20 cellular contexts compared by ENCODE assay signal in genomic region chr12:122876724-122877123, GRCh38. TPM values are rescaled to one million over a fixed set of nuclear protein-coding genes. Genes with fewer than 3 reads are reported as not detected.
A peak's percentile ranks its signal among the peaks of the same experiment; 100 is the strongest.
DNase-seq lines count a peak whose midpoint lies in the region; ATAC-seq, FAIRE-seq and TF ChIP-seq lines count a peak whose summit lies in the region.
"Had no signal": no experiment of that assay in that cellular context is flagged by ENCODE, and none has a peak within 500 bp of the region (broad histone marks: within the 10 kb centered on the region; RNA-seq: fewer than 3 reads in every experiment).

No MANE protein-coding gene starts in this region.

- H3K9me3 ChIP-seq in gastrocnemius medialis: no peaks in the 10 kb centered on the region
- H3K9me3 ChIP-seq: transverse colon had no signal

- peaks cover 96% of the 10 kb centered on the region for H3K4me1 Mint-ChIP-seq in activated naive CD4-positive, alpha-beta T cell treated with anti-CD3 and anti-CD28 coated beads, Interleukin-2, amount 50 U/mL, for 24 hours
- H3K4me1 Mint-ChIP-seq in immature natural killer cell: peaks cover 96 to 98% of the 10 kb centered on the region in 2 donors

- intact Hi-C loops in gastrocnemius medialis (cut with DNase I; ENCODE audit: low total_unique reads): no loop called here

- H3K4me3 Mint-ChIP-seq in activated naive CD4-positive, alpha-beta T cell treated with anti-CD3 and anti-CD28 coated beads, Interleukin-2, amount 50 U/mL, for 24 hours: peak overlapping the region; percentile 9
- peak overlapping the region in 4 of 5 donors; percentile 3 to 71 (median 13) for H3K4me3 Mint-ChIP-seq in immature natural killer cell
- H3K4me3 Mint-ChIP-seq: activated CD8-positive, alpha-beta memory T cell treated with anti-CD3 and anti-CD28 coated beads, Interleukin-2, amount 10 ng/mL, durations not matched to agents 7 days and 5 days had no signal

- no peaks in the 10 kb centered on the region for H3K27me3 ChIP-seq in gastrocnemius medialis
- H3K27me3 ChIP-seq: cardiac muscle cell, foreskin keratinocyte, transverse colon had no signal

- no peaks in the 10 kb centered on the region for H3K36me3 ChIP-seq in gastrocnemius medialis
- H3K36me3 ChIP-seq: cardiac muscle cell, transverse colon had no signal

- H3K27ac Mint-ChIP-seq in activated naive CD4-positive, alpha-beta T cell treated with anti-CD3 and anti-CD28 coated beads, Interleukin-2, amount 50 U/mL, for 24 hours: peak overlapping the region; percentile 56
- peak overlapping the region; percentile 30 to 94 (median 67) for H3K27ac Mint-ChIP-seq in immature natural killer cell
- H3K27ac Mint-ChIP-seq: activated CD8-positive, alpha-beta memory T cell treated with anti-CD3 and anti-CD28 coated beads, Interleukin-2, amount 10 ng/mL, durations not matched to agents 7 days and 5 days had no signal

- no peak for FAIRE-seq in HTR-8/SVneo (lab: Jason Lieb, UNC)
- FAIRE-seq: RCC 7860 had no signal

- CTCF ChIA-PET in RWPE1 (lab: Yijun Ruan, JAX): interaction anchor here (0.6 kb wide), 1 partner anchor 13 kb away, joined by 5 read pairs; no protein-coding TSS in a partner anchor

- POLR2A ChIA-PET in RWPE1 (lab: Yijun Ruan, JAX; ENCODE audit: low non-redundant PET): no interaction called here

- TF ChIP-seq CTCF in RWPE1 (conservative IDR thresholded peaks at IDR 0.05; ENCODE audit: low read depth) (no peak), gastrocnemius medialis (IDR thresholded peaks at IDR 0.05 in 4 of 5, conservative IDR thresholded peaks at IDR 0.05 in 1 of 5) (no peak)

- H3K27ac ChIP-seq in RWPE1 (peak overlapping the region; percentile 61), gastrocnemius medialis (peak overlapping the region in 3 of 4 donors; percentile 8 to 80 (median 63))
- H3K27ac ChIP-seq: cardiac muscle cell had no signal

- H3K36me3 Mint-ChIP-seq in activated naive CD4-positive, alpha-beta T cell treated with anti-CD3 and anti-CD28 coated beads, Interleukin-2, amount 50 U/mL, for 24 hours: peaks cover 3% of the 10 kb centered on the region
- no peaks in the 10 kb centered on the region for H3K36me3 Mint-ChIP-seq in immature natural killer cell

- H3K27me3 Mint-ChIP-seq in activated naive CD4-positive, alpha-beta T cell treated with anti-CD3 and anti-CD28 coated beads, Interleukin-2, amount 50 U/mL, for 24 hours: no peaks in the 10 kb centered on the region
- peaks cover 6 to 29% (median 11%) of the 10 kb centered on the region in 3 donors for H3K27me3 Mint-ChIP-seq in immature natural killer cell (ENCODE audit: low read depth in 3 of 3)
- H3K27me3 Mint-ChIP-seq: activated CD8-positive, alpha-beta memory T cell treated with anti-CD3 and anti-CD28 coated beads, Interleukin-2, amount 10 ng/mL, durations not matched to agents 7 days and 5 days; memory B cell had no signal

- H3K9me3 Mint-ChIP-seq in activated naive CD4-positive, alpha-beta T cell treated with anti-CD3 and anti-CD28 coated beads, Interleukin-2, amount 50 U/mL, for 24 hours: no peaks in the 10 kb centered on the region
- H3K9me3 Mint-ChIP-seq in immature natural killer cell: no peaks in the 10 kb centered on the region
- H3K9me3 Mint-ChIP-seq: memory B cell had no signal

- H3K4me3 ChIP-seq in gastrocnemius medialis: no peak overlapping the region
- H3K4me3 ChIP-seq: cardiac muscle cell, transverse colon had no signal

- no peak for TF ChIP-seq POLR2A in gastrocnemius medialis (IDR thresholded peaks at IDR 0.05)

- DNase-seq in activated naive CD4-positive, alpha-beta T cell (lab: John Stamatoyannopoulos, UW): no peak
- DNase-seq in RWPE1 (ENCODE audit: low spot score) (no peak), immature natural killer cell (no peak), gastrocnemius medialis (peak; percentile 45 to 57), germinal center (ENCODE audit: low spot score) (no peak), HTR-8/SVneo (ENCODE audit: insufficient read length, low spot score) (no peak)
- DNase-seq: activated CD8-positive, alpha-beta memory T cell treated with anti-CD3 and anti-CD28 coated beads, Interleukin-2, amount 10 ng/mL, durations not matched to agents 7 days and 5 days; activated naive CD4-positive, alpha-beta T cell treated with Interleukin-2 at 50 U/mL for 16 hours; foreskin keratinocyte; GOT3; NCI-H2081 treated with DMSO at 0.1 percent for 48 hours; NCI-H526; nucleus accumbens; T-helper 1 cell; transverse colon had no signal

- in situ Hi-C loops in gastrocnemius medialis (cut with MboI; ENCODE audit: low sequenced_read_pairs in 4 of 4): no loop called here

- ATAC-seq in gastrocnemius medialis (peak; percentile 58 to 70), HG02759 (IDR thresholded peaks at IDR 0.05; ENCODE audit: unreplicated experiment) (no peak)
- ATAC-seq: activated CD8-positive, alpha-beta memory T cell treated with anti-CD3 and anti-CD28 coated beads, Interleukin-2, amount 10 ng/mL, durations not matched to agents 7 days and 5 days; foreskin keratinocyte had no signal

- peaks cover 65 to 90% of the 10 kb centered on the region in 2 donors for H3K4me1 ChIP-seq in gastrocnemius medialis

RNA-seq across cellular contexts. Expression of gene VPS37B, which starts 19.2 kb away (rescaled TPM):
- 10 to 100 TPM; 39.5 to 70.1 (median 43.6) TPM for polyA plus RNA-seq in immature natural killer cell
- 1 to 10 TPM; 4.8 to 8.2 (median 7.6) TPM for total RNA-seq in gastrocnemius medialis

RNA-seq across cellular contexts. Expression of gene HIP1R, which starts 41.5 kb away (rescaled TPM):
- 10 to 100 TPM in 1 of 3 donors, 1 to 10 TPM in 2; 4.4 to 14.6 (median 5.1) TPM for polyA plus RNA-seq in immature natural killer cell
- total RNA-seq in gastrocnemius medialis: 10 to 100 TPM in 3 of 4 donors, 1 to 10 TPM in 1; 9.3 to 14.8 (median 14.5) TPM

Comparison
In these comparisons a context has a peak if more than half of its experiments do, and no peak if none do; other contexts are left out.
1. DNase-seq: peak in gastrocnemius medialis (2 of 2); none in activated naive CD4-positive, alpha-beta T cell (0 of 4), RWPE1 (single experiment), immature natural killer cell (0 of 3), germinal center (single experiment) and HTR-8/SVneo (single experiment).